ENCODE assay signal across 1 cellular context in the genomic region with DNA sequence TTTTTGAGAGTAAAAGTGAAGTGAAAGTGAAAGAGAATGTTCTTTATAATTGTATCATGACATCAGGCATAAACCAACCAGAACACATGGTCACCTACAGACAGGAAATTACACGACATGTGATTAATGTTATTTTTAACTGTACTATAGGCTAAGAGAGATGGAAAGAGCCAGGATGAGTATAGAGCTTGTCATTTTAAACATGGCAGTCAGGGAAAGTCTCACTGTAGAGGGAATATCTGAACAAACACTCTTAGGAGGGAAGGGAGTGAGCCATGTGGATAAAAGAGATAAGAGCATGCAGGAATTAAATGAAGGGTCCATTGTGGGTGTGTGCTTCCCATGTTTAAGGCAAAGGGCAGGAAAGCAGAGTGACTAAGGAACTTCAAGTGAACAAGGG.
A peak's percentile ranks its signal among the peaks of the same experiment; 100 is the strongest.
TF ChIP-seq lines count a peak whose summit lies in the region.

No MANE protein-coding gene starts in this region.

TF ChIP-seq in K562, 482 proteins besides CTCF, POLR2A, EP300 and RAD21 (continued from another document and continues in another):
- TF ChIP-seq, protein P1, sequence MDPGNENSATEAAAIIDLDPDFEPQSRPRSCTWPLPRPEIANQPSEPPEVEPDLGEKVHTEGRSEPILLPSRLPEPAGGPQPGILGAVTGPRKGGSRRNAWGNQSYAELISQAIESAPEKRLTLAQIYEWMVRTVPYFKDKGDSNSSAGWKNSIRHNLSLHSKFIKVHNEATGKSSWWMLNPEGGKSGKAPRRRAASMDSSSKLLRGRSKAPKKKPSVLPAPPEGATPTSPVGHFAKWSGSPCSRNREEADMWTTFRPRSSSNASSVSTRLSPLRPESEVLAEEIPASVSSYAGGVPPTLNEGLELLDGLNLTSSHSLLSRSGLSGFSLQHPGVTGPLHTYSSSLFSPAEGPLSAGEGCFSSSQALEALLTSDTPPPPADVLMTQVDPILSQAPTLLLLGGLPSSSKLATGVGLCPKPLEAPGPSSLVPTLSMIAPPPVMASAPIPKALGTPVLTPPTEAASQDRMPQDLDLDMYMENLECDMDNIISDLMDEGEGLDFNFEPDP (CRISPR knock-in tag; IDR thresholded peaks at IDR 0.05), result no peak
- TF ChIP-seq ZNF436 (CRISPR knock-in tag; IDR thresholded peaks at IDR 0.05) (no peak), POU5F1 (IDR thresholded peaks at IDR 0.05; ENCODE audit: borderline replicate concordance, low read depth, low read length, partially characterized antibody) (no peak), CC2D1A (IDR thresholded peaks at IDR 0.05) (no peak), CHCHD3 (CRISPR knock-in tag; IDR thresholded peaks at IDR 0.05) (no peak), ZNF644 (tag; IDR thresholded peaks at IDR 0.05; ENCODE audit: low read depth) (0 out of 2 replicates have a peak, but pooled peaks have one; percentile 19), ZNF133 (CRISPR knock-in tag; IDR thresholded peaks at IDR 0.05) (no peak), E2F3 (CRISPR knock-in tag; IDR thresholded peaks at IDR 0.05) (no peak), SMAD4 (CRISPR knock-in tag; conservative IDR thresholded peaks at IDR 0.05) (no peak), GATA2 (CRISPR knock-in tag; IDR thresholded peaks at IDR 0.05) (0 out of 2 replicates have a peak, but pooled peaks have one; percentile 53), ZNF384 (IDR thresholded peaks at IDR 0.05; ENCODE audit: low read depth, low read length) (no peak), KAT8 (IDR thresholded peaks at IDR 0.05; ENCODE audit: low read depth) (no peak), ZNF146 (CRISPR knock-in tag; IDR thresholded peaks at IDR 0.05; ENCODE audit: unreplicated experiment) (no peak), HNRNPK (IDR thresholded peaks at IDR 0.05; ENCODE audit: low read depth, low read length, poor library complexity, severe bottlenecking) (no peak), ZNF57 (CRISPR knock-in tag; IDR thresholded peaks at IDR 0.05) (no peak), RAD51 (IDR thresholded peaks at IDR 0.05; ENCODE audit: borderline replicate concordance, low read depth) (no peak), MCM7 (IDR thresholded peaks at IDR 0.05) (no peak), BRD4 (IDR thresholded peaks at IDR 0.05) (no peak), NR3C1 (CRISPR knock-in tag; IDR thresholded peaks at IDR 0.05) (no peak), EHMT2 (IDR thresholded peaks at IDR 0.05) (no peak)
- TF ChIP-seq, protein P2, sequence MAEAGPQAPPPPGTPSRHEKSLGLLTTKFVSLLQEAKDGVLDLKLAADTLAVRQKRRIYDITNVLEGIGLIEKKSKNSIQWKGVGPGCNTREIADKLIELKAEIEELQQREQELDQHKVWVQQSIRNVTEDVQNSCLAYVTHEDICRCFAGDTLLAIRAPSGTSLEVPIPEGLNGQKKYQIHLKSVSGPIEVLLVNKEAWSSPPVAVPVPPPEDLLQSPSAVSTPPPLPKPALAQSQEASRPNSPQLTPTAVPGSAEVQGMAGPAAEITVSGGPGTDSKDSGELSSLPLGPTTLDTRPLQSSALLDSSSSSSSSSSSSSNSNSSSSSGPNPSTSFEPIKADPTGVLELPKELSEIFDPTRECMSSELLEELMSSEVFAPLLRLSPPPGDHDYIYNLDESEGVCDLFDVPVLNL (CRISPR knock-in tag; IDR thresholded peaks at IDR 0.05; ENCODE audit: low read depth), result no peak
- TF ChIP-seq, protein P3, sequence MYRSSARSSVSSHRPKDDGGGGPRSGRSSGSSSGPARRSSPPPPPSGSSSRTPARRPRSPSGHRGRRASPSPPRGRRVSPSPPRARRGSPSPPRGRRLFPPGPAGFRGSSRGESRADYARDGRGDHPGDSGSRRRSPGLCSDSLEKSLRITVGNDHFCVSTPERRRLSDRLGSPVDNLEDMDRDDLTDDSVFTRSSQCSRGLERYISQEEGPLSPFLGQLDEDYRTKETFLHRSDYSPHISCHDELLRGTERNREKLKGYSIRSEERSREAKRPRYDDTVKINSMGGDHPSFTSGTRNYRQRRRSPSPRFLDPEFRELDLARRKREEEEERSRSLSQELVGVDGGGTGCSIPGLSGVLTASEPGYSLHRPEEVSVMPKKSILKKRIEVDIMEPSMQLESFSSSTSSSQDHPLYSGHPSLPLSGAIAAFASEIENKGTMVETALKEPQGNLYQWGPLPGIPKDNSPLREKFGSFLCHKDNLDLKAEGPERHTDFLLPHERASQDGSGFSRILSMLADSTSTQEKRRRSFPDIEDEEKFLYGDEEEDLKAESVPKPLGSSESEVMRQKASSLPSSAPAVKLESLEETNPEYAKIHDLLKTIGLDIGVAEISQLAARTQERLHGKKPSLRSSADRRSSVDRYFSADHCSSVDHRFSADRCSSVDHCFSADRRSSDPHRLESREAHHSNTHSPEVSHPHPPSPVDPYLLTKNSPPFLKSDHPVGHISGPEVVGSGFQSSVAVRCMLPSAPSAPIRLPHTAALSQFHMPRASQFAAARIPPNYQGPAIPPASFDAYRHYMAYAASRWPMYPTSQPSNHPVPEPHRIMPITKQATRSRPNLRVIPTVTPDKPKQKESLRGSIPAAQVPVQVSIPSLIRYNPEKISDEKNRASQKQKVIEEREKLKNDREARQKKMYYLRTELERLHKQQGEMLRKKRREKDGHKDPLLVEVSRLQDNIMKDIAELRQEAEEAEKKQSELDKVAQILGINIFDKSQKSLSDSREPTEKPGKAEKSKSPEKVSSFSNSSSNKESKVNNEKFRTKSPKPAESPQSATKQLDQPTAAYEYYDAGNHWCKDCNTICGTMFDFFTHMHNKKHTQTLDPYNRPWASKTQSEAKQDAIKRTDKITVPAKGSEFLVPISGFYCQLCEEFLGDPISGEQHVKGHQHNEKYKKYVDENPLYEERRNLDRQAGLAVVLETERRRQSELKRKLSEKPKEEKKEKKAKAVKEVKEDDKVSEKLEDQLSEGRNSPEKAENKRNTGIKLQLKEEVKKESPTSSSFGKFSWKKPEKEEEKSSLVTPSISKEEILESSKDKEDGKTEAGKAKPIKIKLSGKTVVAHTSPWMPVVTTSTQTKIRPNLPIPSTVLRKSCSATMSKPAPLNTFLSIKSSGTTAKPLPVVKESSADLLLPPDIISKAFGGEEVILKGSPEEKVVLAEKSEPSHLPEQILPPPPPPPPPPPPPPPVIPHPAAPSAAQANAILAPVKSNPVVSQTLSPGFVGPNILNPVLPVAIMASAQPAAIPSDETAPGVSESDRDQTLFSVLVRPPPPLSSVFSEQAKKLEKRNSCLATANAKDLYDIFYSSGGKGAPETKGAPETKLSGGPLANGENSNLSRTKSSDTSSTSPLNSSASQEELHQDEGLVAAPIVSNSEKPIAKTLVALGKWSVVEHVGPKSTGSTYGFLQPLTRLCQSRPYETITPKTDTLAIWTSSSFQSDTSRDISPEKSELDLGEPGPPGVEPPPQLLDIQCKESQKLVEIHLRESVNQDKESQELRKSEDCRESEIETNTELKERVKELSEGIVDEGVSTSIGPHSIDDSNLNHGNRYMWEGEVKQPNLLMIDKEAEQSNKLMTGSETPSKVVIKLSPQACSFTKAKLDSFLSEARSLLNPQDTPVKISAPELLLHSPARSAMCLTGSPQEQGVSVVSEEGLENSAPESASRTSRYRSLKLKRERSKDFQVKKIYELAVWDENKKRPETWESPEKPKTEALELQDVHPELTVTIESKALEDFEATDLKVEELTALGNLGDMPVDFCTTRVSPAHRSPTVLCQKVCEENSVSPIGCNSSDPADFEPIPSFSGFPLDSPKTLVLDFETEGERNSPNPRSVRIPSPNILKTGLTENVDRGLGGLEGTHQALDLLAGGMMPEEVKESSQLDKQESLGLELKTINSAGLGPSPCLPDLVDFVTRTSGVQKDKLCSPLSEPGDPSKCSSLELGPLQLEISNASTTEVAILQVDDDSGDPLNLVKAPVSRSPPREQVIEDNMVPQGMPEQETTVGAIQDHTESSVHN (IDR thresholded peaks at IDR 0.05; ENCODE audit: borderline replicate concordance in 1 of 2, low read depth in 1 of 2), result peak in 1 of 2 experiments; percentile 54; a peak in 1 of 4 replicates
- TF ChIP-seq, protein P4, sequence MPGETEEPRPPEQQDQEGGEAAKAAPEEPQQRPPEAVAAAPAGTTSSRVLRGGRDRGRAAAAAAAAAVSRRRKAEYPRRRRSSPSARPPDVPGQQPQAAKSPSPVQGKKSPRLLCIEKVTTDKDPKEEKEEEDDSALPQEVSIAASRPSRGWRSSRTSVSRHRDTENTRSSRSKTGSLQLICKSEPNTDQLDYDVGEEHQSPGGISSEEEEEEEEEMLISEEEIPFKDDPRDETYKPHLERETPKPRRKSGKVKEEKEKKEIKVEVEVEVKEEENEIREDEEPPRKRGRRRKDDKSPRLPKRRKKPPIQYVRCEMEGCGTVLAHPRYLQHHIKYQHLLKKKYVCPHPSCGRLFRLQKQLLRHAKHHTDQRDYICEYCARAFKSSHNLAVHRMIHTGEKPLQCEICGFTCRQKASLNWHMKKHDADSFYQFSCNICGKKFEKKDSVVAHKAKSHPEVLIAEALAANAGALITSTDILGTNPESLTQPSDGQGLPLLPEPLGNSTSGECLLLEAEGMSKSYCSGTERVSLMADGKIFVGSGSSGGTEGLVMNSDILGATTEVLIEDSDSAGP (CRISPR knock-in tag; IDR thresholded peaks at IDR 0.05), result no peak
- TF ChIP-seq, protein P5, sequence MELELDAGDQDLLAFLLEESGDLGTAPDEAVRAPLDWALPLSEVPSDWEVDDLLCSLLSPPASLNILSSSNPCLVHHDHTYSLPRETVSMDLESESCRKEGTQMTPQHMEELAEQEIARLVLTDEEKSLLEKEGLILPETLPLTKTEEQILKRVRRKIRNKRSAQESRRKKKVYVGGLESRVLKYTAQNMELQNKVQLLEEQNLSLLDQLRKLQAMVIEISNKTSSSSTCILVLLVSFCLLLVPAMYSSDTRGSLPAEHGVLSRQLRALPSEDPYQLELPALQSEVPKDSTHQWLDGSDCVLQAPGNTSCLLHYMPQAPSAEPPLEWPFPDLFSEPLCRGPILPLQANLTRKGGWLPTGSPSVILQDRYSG (tag; conservative IDR thresholded peaks at IDR 0.05; ENCODE audit: low read depth), result no peak
- TF ChIP-seq, protein P6, sequence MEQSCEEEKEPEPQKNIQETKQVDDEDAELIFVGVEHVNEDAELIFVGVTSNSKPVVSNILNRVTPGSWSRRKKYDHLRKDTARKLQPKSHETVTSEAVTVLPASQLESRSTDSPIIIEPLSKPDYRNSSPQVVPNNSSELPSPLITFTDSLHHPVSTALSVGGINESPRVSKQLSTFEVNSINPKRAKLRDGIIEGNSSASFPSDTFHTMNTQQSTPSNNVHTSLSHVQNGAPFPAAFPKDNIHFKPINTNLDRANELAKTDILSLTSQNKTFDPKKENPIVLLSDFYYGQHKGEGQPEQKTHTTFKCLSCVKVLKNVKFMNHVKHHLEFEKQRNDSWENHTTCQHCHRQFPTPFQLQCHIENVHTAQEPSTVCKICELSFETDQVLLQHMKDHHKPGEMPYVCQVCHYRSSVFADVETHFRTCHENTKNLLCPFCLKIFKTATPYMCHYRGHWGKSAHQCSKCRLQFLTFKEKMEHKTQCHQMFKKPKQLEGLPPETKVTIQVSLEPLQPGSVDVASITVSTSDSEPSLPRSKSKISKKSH (CRISPR knock-in tag; IDR thresholded peaks at IDR 0.05), result no peak
- TF ChIP-seq, protein P7, sequence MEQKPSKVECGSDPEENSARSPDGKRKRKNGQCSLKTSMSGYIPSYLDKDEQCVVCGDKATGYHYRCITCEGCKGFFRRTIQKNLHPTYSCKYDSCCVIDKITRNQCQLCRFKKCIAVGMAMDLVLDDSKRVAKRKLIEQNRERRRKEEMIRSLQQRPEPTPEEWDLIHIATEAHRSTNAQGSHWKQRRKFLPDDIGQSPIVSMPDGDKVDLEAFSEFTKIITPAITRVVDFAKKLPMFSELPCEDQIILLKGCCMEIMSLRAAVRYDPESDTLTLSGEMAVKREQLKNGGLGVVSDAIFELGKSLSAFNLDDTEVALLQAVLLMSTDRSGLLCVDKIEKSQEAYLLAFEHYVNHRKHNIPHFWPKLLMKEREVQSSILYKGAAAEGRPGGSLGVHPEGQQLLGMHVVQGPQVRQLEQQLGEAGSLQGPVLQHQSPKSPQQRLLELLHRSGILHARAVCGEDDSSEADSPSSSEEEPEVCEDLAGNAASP (IDR thresholded peaks at IDR 0.05), result no peak
- TF ChIP-seq, protein P8, sequence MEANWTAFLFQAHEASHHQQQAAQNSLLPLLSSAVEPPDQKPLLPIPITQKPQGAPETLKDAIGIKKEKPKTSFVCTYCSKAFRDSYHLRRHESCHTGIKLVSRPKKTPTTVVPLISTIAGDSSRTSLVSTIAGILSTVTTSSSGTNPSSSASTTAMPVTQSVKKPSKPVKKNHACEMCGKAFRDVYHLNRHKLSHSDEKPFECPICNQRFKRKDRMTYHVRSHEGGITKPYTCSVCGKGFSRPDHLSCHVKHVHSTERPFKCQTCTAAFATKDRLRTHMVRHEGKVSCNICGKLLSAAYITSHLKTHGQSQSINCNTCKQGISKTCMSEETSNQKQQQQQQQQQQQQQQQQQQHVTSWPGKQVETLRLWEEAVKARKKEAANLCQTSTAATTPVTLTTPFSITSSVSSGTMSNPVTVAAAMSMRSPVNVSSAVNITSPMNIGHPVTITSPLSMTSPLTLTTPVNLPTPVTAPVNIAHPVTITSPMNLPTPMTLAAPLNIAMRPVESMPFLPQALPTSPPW (CRISPR knock-in tag; IDR thresholded peaks at IDR 0.05), result peak; percentile 15; the same call in 1 of the 2 replicates
- TF ChIP-seq, protein P9, sequence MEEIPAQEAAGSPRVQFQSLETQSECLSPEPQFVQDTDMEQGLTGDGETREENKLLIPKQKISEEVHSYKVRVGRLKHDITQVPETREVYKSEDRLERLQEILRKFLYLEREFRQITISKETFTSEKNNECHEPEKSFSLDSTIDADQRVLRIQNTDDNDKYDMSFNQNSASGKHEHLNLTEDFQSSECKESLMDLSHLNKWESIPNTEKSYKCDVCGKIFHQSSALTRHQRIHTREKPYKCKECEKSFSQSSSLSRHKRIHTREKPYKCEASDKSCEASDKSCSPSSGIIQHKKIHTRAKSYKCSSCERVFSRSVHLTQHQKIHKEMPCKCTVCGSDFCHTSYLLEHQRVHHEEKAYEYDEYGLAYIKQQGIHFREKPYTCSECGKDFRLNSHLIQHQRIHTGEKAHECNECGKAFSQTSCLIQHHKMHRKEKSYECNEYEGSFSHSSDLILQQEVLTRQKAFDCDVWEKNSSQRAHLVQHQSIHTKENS (CRISPR knock-in tag; IDR thresholded peaks at IDR 0.05), result no peak
- TF ChIP-seq, protein P10, sequence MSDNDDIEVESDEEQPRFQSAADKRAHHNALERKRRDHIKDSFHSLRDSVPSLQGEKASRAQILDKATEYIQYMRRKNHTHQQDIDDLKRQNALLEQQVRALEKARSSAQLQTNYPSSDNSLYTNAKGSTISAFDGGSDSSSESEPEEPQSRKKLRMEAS (CRISPR knock-in tag; IDR thresholded peaks at IDR 0.05), result peak; percentile 46; the same call in 1 of the 2 replicates
- TF ChIP-seq, protein P11, sequence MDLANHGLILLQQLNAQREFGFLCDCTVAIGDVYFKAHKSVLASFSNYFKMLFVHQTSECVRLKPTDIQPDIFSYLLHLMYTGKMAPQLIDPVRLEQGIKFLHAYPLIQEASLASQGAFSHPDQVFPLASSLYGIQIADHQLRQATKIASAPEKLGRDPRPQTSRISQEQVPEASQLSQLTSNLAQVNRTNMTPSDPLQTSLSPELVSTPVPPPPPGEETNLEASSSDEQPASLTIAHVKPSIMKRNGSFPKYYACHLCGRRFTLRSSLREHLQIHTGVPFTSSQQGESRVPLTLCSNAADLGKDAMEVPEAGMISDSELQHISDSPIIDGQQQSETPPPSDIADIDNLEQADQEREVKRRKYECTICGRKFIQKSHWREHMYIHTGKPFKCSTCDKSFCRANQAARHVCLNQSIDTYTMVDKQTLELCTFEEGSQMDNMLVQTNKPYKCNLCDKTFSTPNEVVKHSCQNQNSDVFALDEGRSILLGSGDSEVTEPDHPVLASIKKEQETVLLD (IDR thresholded peaks at IDR 0.05), result no peak
